In the genomic region with DNA sequence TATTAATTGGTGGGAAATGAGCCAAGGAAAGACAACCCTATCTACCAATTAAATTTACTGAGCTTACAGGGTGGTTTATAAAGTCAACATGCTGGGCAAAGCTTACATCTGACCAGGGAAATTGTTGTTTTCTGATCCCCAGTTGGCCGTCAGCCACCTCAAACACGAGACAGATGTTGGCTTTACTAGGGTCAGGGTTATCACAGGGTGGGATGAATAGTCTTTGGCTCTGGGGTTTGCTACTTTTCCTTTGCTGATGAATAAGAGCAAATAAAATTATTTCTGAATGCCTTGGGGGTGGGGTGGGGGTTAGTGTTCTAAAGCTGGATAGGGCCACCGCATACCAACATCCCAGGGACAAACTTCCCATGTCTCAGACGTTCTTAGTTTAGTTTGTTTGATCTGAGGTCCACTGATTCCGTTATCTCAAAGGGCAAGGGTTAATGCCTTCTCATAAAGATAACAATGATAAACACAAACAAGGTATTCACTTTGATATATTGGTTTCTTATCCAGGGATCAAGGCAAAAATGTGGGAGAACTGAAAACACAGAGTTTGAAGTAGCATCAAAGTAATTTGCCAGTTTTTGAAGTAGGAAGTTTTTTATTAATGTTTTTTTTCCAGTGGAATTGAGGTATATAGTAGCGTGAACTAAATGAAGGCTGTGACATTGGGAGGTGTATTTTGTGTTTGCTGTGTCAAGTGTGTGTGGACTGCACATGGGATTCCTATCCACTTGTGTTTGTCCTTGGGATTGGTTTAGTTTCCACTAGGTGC, we compare ENCODE assay signal across 1 cellular context.
A peak's percentile ranks its signal among the peaks of the same experiment; 100 is the strongest.
TF ChIP-seq lines count a peak whose summit lies in the region.

No MANE protein-coding gene starts in this region.

TF ChIP-seq in HepG2, 621 proteins besides CTCF, POLR2A, EP300 and RAD21 (continued from another document and continues in another):
- TF ChIP-seq, protein P1, sequence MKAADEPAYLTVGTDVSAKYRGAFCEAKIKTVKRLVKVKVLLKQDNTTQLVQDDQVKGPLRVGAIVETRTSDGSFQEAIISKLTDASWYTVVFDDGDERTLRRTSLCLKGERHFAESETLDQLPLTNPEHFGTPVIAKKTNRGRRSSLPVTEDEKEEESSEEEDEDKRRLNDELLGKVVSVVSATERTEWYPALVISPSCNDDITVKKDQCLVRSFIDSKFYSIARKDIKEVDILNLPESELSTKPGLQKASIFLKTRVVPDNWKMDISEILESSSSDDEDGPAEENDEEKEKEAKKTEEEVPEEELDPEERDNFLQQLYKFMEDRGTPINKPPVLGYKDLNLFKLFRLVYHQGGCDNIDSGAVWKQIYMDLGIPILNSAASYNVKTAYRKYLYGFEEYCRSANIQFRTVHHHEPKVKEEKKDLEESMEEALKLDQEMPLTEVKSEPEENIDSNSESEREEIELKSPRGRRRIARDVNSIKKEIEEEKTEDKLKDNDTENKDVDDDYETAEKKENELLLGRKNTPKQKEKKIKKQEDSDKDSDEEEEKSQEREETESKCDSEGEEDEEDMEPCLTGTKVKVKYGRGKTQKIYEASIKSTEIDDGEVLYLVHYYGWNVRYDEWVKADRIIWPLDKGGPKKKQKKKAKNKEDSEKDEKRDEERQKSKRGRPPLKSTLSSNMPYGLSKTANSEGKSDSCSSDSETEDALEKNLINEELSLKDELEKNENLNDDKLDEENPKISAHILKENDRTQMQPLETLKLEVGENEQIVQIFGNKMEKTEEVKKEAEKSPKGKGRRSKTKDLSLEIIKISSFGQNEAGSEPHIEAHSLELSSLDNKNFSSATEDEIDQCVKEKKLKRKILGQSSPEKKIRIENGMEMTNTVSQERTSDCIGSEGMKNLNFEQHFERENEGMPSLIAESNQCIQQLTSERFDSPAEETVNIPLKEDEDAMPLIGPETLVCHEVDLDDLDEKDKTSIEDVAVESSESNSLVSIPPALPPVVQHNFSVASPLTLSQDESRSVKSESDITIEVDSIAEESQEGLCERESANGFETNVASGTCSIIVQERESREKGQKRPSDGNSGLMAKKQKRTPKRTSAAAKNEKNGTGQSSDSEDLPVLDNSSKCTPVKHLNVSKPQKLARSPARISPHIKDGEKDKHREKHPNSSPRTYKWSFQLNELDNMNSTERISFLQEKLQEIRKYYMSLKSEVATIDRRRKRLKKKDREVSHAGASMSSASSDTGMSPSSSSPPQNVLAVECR (CRISPR knock-in tag; IDR thresholded peaks at IDR 0.05; ENCODE audit: borderline replicate concordance): peak; percentile 23; the same call in 1 of the 2 replicates
- TF ChIP-seq ZNF703 (CRISPR knock-in tag; IDR thresholded peaks at IDR 0.05; ENCODE audit: borderline replicate concordance) (peak; percentile 97), ZNF101 (CRISPR knock-in tag; IDR thresholded peaks at IDR 0.05; ENCODE audit: borderline replicate concordance, low read depth) (no peak; the same call in 1 of the 2 replicates), ZNF260 (CRISPR knock-in tag; IDR thresholded peaks at IDR 0.05; ENCODE audit: borderline replicate concordance, low read depth) (no peak), ZSCAN31 (CRISPR knock-in tag; IDR thresholded peaks at IDR 0.05; ENCODE audit: low read depth) (no peak), ZNF124 (CRISPR knock-in tag; IDR thresholded peaks at IDR 0.05) (peak; percentile 13; the same call in 1 of the 2 replicates), FOSL2 (CRISPR knock-in tag; IDR thresholded peaks at IDR 0.05) (peak; percentile 88), ZNF746 (CRISPR knock-in tag; IDR thresholded peaks at IDR 0.05) (peak; percentile 68; the same call in 1 of the 2 replicates), HNRNPUL1 (IDR thresholded peaks at IDR 0.05; ENCODE audit: low read depth, low read length) (0 out of 2 replicates have a peak, but pooled peaks have one; percentile 56), NFE2 (CRISPR knock-in tag; IDR thresholded peaks at IDR 0.05) (no peak), SUZ12 (IDR thresholded peaks at IDR 0.05; ENCODE audit: low read depth, low read length) (no peak), ZFYVE20 (CRISPR knock-in tag; IDR thresholded peaks at IDR 0.05; ENCODE audit: borderline replicate concordance, low read depth) (no peak), BORCS8-MEF2B (CRISPR knock-in tag; IDR thresholded peaks at IDR 0.05) (no peak), ZNF430 (CRISPR knock-in tag; IDR thresholded peaks at IDR 0.05) (no peak), EEA1 (CRISPR knock-in tag; IDR thresholded peaks at IDR 0.05; ENCODE audit: borderline replicate concordance) (no peak), ZSCAN29 (CRISPR knock-in tag; conservative IDR thresholded peaks at IDR 0.05) (0 out of 2 replicates have a peak, but pooled peaks have one; percentile 33), ZNF282 (IDR thresholded peaks at IDR 0.05; ENCODE audit: partially characterized antibody) (no peak), RBM39 (IDR thresholded peaks at IDR 0.05; ENCODE audit: low read depth, low read length, poor library complexity, severe bottlenecking) (no peak), ZNF143 (CRISPR knock-in tag; IDR thresholded peaks at IDR 0.05) (no peak), RXRA (CRISPR knock-in tag; IDR thresholded peaks at IDR 0.05) (peak; percentile 89; the same call in 1 of the 2 replicates), FOXK2 (IDR thresholded peaks at IDR 0.05) (peak; percentile 34), TAF15 (IDR thresholded peaks at IDR 0.05; ENCODE audit: low read depth, low read length, poor library complexity, severe bottlenecking) (no peak), YEATS2 (CRISPR knock-in tag; IDR thresholded peaks at IDR 0.05; ENCODE audit: borderline replicate concordance) (no peak; the same call in 1 of the 2 replicates), ZC3H13 (CRISPR knock-in tag; IDR thresholded peaks at IDR 0.05) (no peak), NR2C2 (CRISPR knock-in tag; IDR thresholded peaks at IDR 0.05; ENCODE audit: borderline replicate concordance) (peak; percentile 71), FOXC1 (CRISPR knock-in tag; IDR thresholded peaks at IDR 0.05; ENCODE audit: borderline replicate concordance) (no peak), ZNF7 (CRISPR knock-in tag; IDR thresholded peaks at IDR 0.05) (no peak), FOXA3 (CRISPR knock-in tag; IDR thresholded peaks at IDR 0.05) (peak; percentile 90), SMC3 (IDR thresholded peaks at IDR 0.05; ENCODE audit: low read length) (0 out of 2 replicates have a peak, but pooled peaks have one; percentile 23), ZNF383 (CRISPR knock-in tag; IDR thresholded peaks at IDR 0.05; ENCODE audit: borderline replicate concordance) (no peak), TARDBP (CRISPR knock-in tag; IDR thresholded peaks at IDR 0.05) (peak; percentile 82)
- TF ChIP-seq, protein P2, sequence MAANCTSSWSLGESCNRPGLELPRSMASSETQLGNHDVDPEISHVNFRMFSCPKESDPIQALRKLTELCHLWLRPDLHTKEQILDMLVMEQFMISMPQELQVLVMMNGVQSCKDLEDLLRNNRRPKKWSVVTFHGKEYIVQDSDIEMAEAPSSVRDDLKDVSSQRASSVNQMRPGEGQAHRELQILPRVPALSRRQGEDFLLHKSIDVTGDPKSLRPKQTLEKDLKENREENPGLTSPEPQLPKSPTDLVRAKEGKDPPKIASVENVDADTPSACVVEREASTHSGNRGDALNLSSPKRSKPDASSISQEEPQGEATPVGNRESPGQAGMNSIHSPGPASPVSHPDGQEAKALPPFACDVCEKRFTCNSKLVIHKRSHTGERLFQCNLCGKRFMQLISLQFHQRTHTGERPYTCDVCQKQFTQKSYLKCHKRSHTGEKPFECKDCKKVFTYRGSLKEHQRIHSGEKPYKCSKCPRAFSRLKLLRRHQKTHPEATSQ (CRISPR knock-in tag; IDR thresholded peaks at IDR 0.05; ENCODE audit: borderline replicate concordance): 0 out of 2 replicates have a peak, but pooled peaks have one; percentile 82
- TF ChIP-seq, protein P3, sequence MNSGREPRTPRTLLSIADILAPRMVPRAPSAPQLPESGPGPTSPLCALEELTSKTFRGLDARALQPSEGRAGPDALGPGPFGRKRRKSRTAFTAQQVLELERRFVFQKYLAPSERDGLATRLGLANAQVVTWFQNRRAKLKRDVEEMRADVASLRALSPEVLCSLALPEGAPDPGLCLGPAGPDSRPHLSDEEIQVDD (CRISPR knock-in tag; IDR thresholded peaks at IDR 0.05; ENCODE audit: borderline replicate concordance): no peak
- TF ChIP-seq, protein P4, sequence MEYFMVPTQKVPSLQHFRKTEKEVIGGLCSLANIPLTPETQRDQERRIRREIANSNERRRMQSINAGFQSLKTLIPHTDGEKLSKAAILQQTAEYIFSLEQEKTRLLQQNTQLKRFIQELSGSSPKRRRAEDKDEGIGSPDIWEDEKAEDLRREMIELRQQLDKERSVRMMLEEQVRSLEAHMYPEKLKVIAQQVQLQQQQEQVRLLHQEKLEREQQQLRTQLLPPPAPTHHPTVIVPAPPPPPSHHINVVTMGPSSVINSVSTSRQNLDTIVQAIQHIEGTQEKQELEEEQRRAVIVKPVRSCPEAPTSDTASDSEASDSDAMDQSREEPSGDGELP (IDR thresholded peaks at IDR 0.05; ENCODE audit: borderline replicate concordance, low read depth): peak; percentile 81
- TF ChIP-seq, protein P5, sequence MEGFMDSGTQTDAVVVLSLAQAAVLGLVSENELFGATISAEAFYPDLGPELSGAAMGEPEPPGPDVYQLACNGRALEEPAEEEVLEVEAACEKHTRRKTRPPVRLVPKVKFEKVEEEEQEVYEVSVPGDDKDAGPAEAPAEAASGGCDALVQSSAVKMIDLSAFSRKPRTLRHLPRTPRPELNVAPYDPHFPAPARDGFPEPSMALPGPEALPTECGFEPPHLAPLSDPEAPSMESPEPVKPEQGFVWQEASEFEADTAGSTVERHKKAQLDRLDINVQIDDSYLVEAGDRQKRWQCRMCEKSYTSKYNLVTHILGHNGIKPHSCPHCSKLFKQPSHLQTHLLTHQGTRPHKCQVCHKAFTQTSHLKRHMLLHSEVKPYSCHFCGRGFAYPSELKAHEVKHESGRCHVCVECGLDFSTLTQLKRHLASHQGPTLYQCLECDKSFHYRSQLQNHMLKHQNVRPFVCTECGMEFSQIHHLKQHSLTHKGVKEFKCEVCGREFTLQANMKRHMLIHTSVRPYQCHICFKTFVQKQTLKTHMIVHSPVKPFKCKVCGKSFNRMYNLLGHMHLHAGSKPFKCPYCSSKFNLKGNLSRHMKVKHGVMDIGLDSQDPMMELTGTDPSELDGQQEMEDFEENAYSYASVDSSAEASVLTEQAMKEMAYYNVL (CRISPR knock-in tag; IDR thresholded peaks at IDR 0.05; ENCODE audit: borderline replicate concordance): peak; percentile 77; the same call in 1 of the 2 replicates
- TF ChIP-seq, protein P6, sequence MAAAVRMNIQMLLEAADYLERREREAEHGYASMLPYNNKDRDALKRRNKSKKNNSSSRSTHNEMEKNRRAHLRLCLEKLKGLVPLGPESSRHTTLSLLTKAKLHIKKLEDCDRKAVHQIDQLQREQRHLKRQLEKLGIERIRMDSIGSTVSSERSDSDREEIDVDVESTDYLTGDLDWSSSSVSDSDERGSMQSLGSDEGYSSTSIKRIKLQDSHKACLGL (CRISPR knock-in tag; IDR thresholded peaks at IDR 0.05): no peak
- TF ChIP-seq, protein P7, sequence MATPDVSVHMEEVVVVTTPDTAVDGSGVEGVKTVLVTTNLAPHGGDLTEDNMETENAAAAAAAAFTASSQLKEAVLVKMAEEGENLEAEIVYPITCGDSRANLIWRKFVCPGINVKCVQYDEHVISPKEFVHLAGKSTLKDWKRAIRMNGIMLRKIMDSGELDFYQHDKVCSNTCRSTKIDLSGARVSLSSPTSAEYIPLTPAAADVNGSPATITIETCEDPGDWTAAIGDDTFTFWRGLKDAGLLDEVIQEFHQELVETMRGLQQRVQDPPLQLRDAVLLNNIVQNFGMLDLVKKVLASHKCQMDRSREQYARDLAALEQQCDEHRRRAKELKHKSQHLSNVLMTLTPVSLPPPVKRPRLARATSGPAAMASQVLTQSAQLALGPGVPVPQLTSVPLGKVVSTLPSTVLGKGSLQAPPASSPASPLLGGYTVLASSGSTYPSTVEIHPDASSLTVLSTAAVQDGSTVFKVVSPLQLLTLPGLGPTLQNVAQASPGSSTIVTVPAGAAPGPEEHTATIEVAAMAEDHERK (CRISPR knock-in tag; IDR thresholded peaks at IDR 0.05; ENCODE audit: low read depth): no peak
- TF ChIP-seq, protein P8, sequence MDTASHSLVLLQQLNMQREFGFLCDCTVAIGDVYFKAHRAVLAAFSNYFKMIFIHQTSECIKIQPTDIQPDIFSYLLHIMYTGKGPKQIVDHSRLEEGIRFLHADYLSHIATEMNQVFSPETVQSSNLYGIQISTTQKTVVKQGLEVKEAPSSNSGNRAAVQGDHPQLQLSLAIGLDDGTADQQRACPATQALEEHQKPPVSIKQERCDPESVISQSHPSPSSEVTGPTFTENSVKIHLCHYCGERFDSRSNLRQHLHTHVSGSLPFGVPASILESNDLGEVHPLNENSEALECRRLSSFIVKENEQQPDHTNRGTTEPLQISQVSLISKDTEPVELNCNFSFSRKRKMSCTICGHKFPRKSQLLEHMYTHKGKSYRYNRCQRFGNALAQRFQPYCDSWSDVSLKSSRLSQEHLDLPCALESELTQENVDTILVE (CRISPR knock-in tag; IDR thresholded peaks at IDR 0.05): peak; percentile 91
- TF ChIP-seq, protein P9, sequence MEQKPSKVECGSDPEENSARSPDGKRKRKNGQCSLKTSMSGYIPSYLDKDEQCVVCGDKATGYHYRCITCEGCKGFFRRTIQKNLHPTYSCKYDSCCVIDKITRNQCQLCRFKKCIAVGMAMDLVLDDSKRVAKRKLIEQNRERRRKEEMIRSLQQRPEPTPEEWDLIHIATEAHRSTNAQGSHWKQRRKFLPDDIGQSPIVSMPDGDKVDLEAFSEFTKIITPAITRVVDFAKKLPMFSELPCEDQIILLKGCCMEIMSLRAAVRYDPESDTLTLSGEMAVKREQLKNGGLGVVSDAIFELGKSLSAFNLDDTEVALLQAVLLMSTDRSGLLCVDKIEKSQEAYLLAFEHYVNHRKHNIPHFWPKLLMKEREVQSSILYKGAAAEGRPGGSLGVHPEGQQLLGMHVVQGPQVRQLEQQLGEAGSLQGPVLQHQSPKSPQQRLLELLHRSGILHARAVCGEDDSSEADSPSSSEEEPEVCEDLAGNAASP (CRISPR knock-in tag; IDR thresholded peaks at IDR 0.05; ENCODE audit: borderline replicate concordance): peak; percentile 85
- TF ChIP-seq, protein P10, sequence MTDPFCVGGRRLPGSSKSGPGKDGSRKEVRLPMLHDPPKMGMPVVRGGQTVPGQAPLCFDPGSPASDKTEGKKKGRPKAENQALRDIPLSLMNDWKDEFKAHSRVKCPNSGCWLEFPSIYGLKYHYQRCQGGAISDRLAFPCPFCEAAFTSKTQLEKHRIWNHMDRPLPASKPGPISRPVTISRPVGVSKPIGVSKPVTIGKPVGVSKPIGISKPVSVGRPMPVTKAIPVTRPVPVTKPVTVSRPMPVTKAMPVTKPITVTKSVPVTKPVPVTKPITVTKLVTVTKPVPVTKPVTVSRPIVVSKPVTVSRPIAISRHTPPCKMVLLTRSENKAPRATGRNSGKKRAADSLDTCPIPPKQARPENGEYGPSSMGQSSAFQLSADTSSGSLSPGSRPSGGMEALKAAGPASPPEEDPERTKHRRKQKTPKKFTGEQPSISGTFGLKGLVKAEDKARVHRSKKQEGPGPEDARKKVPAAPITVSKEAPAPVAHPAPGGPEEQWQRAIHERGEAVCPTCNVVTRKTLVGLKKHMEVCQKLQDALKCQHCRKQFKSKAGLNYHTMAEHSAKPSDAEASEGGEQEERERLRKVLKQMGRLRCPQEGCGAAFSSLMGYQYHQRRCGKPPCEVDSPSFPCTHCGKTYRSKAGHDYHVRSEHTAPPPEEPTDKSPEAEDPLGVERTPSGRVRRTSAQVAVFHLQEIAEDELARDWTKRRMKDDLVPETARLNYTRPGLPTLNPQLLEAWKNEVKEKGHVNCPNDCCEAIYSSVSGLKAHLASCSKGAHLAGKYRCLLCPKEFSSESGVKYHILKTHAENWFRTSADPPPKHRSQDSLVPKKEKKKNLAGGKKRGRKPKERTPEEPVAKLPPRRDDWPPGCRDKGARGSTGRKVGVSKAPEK (CRISPR knock-in tag; IDR thresholded peaks at IDR 0.05; ENCODE audit: borderline replicate concordance): no peak
